In genomic region chr11:64343740-64344133, GRCh38 we compare ENCODE assay signal across 1 cellular context.
TF ChIP-seq lines count a peak whose summit lies in the region.

No MANE protein-coding gene starts in this region.

TF ChIP-seq in IMR-90, 13 proteins besides CTCF, POLR2A, EP300 and RAD21:
- TF ChIP-seq MAZ (IDR thresholded peaks at IDR 0.05; ENCODE audit: borderline replicate concordance, low read depth, low read length) (no peak), CEBPB (IDR thresholded peaks at IDR 0.05; ENCODE audit: low read depth, low read length) (no peak), BHLHE40 (IDR thresholded peaks at IDR 0.05; ENCODE audit: low read depth, low read length) (no peak), RCOR1 (IDR thresholded peaks at IDR 0.05; ENCODE audit: insufficient replicate concordance, low read length) (no peak), FOS (IDR thresholded peaks at IDR 0.05; ENCODE audit: low read depth, low read length) (no peak), NFE2L2 (IDR thresholded peaks at IDR 0.05; ENCODE audit: low read depth, low read length) (no peak), MAFK (IDR thresholded peaks at IDR 0.05; ENCODE audit: low read depth, low read length) (no peak), USF2 (IDR thresholded peaks at IDR 0.05; ENCODE audit: low read depth, low read length) (no peak), MXI1 (IDR thresholded peaks at IDR 0.05; ENCODE audit: borderline replicate concordance, low read depth, low read length) (no peak), RFX5 (IDR thresholded peaks at IDR 0.05; ENCODE audit: low read depth, low read length) (no peak), SMC3 (IDR thresholded peaks at IDR 0.05; ENCODE audit: low read depth, low read length) (no peak)
